ENCODE assay signal across 15 cellular contexts in the genomic region with DNA sequence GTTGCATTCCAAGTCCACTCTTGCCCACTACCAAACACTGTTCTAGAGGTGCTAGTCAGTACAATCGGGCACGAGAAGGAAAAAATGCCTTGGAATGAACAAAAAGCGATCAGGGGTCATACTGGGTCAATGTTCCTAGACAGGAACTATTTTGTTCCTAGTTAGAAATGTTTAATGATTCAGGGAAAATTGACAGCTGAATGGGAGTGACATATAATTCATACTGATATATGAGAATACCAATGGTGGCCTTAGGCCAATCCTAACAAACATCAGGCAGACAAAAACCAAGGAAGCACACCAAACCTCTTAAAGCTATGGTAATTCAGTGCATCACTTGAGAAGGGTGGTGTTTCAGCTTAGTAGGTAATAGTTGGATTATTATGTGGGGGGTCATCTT. TPM values are rescaled to one million over a fixed set of nuclear protein-coding genes. Genes with fewer than 3 reads are reported as not detected.
DNase-seq lines count a peak whose midpoint lies in the region; ATAC-seq, FAIRE-seq and TF ChIP-seq lines count a peak whose summit lies in the region.
"Had no signal": no experiment of that assay in that cellular context is flagged by ENCODE, and none has a peak within 500 bp of the region (broad histone marks: within the 10 kb centered on the region; RNA-seq: fewer than 3 reads in every experiment).

No MANE protein-coding gene starts in this region.

- POLR2A ChIA-PET in SK-N-SH (lab: Yijun Ruan, JAX) (no interaction called here), K562 (lab: Yijun Ruan, JAX) (interaction anchor here (0.6 to 1.7 kb wide), 11 partner anchors 10 to 461 kb away, joined by 3 to 10 read pairs (median 3); no protein-coding TSS in a partner anchor)
- POLR2A ChIA-PET in CD4-positive, alpha-beta memory T cell (lab: Charles Lee; ENCODE audit: partially characterized antibody) = interaction anchor here (0.6 kb wide), 1 partner anchor 103 kb away, joined by 3 read pairs; no protein-coding TSS in a partner anchor

- H3K9me2 ChIP-seq in SK-N-SH = no peaks in the 10 kb centered on the region

- no peak overlapping the region for H3K27ac ChIP-seq in SK-N-SH (ENCODE audit: low read depth in 2 of 2, low read length in 1 of 2)
- H3K27ac ChIP-seq in K562 (ENCODE audit: extremely low read depth, low read depth, low read length) = peak overlapping the region; percentile 37; the same call in 1 of the 3 replicates
- H3K27ac ChIP-seq in CD4-positive, alpha-beta memory T cell (ENCODE audit: low read depth, low read length) = no peak overlapping the region
- H3K27ac ChIP-seq in stomach = no peak overlapping the region

- no peak overlapping the region for H3K4me3 ChIP-seq in SK-N-SH (ENCODE audit: low read depth in 2 of 2, low read length in 1 of 2)
- H3K4me3 ChIP-seq in K562 = no peak overlapping the region
- H3K4me3 ChIP-seq in CD4-positive, alpha-beta memory T cell (ENCODE audit: low read length in 2 of 2) = no peak overlapping the region
- no peak overlapping the region for H3K4me3 ChIP-seq in stomach

- TF ChIP-seq RAD21 in SK-N-SH (IDR thresholded peaks at IDR 0.05; ENCODE audit: low read length) (no peak), K562 (CRISPR knock-in tag; conservative IDR thresholded peaks at IDR 0.05 in 1 of 2, IDR thresholded peaks at IDR 0.05 in 1 of 2) (no peak)

- H3K27me3 Mint-ChIP-seq in Calu3 (ENCODE audit: unreplicated experiment) (no peaks in the 10 kb centered on the region), glutamatergic neuron (ENCODE audit: unreplicated experiment) (peaks cover 2% of the 10 kb centered on the region)
- H3K27me3 Mint-ChIP-seq in CD4-positive, alpha-beta memory T cell = no peaks in the 10 kb centered on the region
- H3K27me3 Mint-ChIP-seq: CD8-positive, alpha-beta memory T cell had no signal

- in situ Hi-C loops in K562 (cut with MboI) = no loop called here

- H3K36me3 ChIP-seq in SK-N-SH (replicated peaks in 1 of 2; ENCODE audit: control insufficient read depth in 1 of 2, insufficient read depth in 2 of 2, low read length in 1 of 2) = peaks cover 34 to 39% of the 10 kb centered on the region in 2 experiments
- peaks cover 36% of the 10 kb centered on the region; the same call in 2 of the 3 replicates for H3K36me3 ChIP-seq in K562 (ENCODE audit: control insufficient read depth, insufficient read depth, low read length)
- H3K36me3 ChIP-seq in CD4-positive, alpha-beta memory T cell (ENCODE audit: insufficient read depth, low read length) = peaks cover 7% of the 10 kb centered on the region
- H3K36me3 ChIP-seq in stomach = peaks cover 23 to 44% (median 39%) of the 10 kb centered on the region in 4 donors

- peaks cover 31% of the 10 kb centered on the region for H3F3A ChIP-seq in SK-N-SH (replicated peaks; ENCODE audit: insufficient read depth)

- TF ChIP-seq POLR2A in K562 (conservative IDR thresholded peaks at IDR 0.05) (no peak), H54 (IDR thresholded peaks at IDR 0.05; ENCODE audit: low read depth, low read length) (no peak), stomach (IDR thresholded peaks at IDR 0.05) (no peak)

- DNase-seq in SK-N-SH = no peak
- DNase-seq in Calu3 = no peak
- no peak for DNase-seq in K562 (ENCODE audit: extremely low read depth in 1 of 4, low spot score in 3 of 4)
- no peak for DNase-seq in glutamatergic neuron
- DNase-seq in H54 (ENCODE audit: insufficient read length, low spot score) = no peak
- no peak for DNase-seq in CD4-positive, alpha-beta memory T cell
- DNase-seq in stomach = no peak
- DNase-seq: BE2C; CD8-positive, alpha-beta memory T cell; DMS 273 treated with DMSO at 0.1 percent for 48 hours; H9; IMR-90 had no signal

- BruUV-seq in Calu3 (replicated peaks; lab: Mats Ljungman, UMichigan) = no TSS peak
- BruUV-seq in K562 (replicated peaks; lab: Mats Ljungman, UMichigan) = no TSS peak

- H3K4me3 Mint-ChIP-seq in Calu3 (ENCODE audit: low read depth, unreplicated experiment) = no peak overlapping the region
- H3K4me3 Mint-ChIP-seq in glutamatergic neuron (ENCODE audit: unreplicated experiment) = no peak overlapping the region
- no peak overlapping the region for H3K4me3 Mint-ChIP-seq in CD4-positive, alpha-beta memory T cell
- H3K4me3 Mint-ChIP-seq: CD14-positive monocyte; CD8-positive, alpha-beta memory T cell; H9 had no signal

- H3K9me3 Mint-ChIP-seq in Calu3 (ENCODE audit: low read depth, unreplicated experiment) (no peaks in the 10 kb centered on the region), glutamatergic neuron (ENCODE audit: unreplicated experiment) (peaks cover 12% of the 10 kb centered on the region)
- no peaks in the 10 kb centered on the region for H3K9me3 Mint-ChIP-seq in CD4-positive, alpha-beta memory T cell
- H3K9me3 Mint-ChIP-seq: CD8-positive, alpha-beta memory T cell; H9 had no signal

- H3K27me3 ChIP-seq in SK-N-SH (ENCODE audit: insufficient read depth) (no peaks in the 10 kb centered on the region), K562 (ENCODE audit: control insufficient read depth in 2 of 2, insufficient read depth in 2 of 2, low read length in 2 of 2) (no peaks in the 10 kb centered on the region), stomach (no peaks in the 10 kb centered on the region)
- H3K27me3 ChIP-seq in CD4-positive, alpha-beta memory T cell (ENCODE audit: insufficient read depth, low read length) = no peaks in the 10 kb centered on the region
- H3K27me3 ChIP-seq: BE2C had no signal

- H3K9ac ChIP-seq in SK-N-SH (no peak overlapping the region), K562 (ENCODE audit: insufficient read depth in 1 of 2, low read depth in 2 of 2, low read length in 2 of 2) (no peak overlapping the region)

- H3K4me1 Mint-ChIP-seq in Calu3 (ENCODE audit: low read depth, unreplicated experiment) (no peaks in the 10 kb centered on the region), glutamatergic neuron (ENCODE audit: low read depth, unreplicated experiment) (peaks cover 17% of the 10 kb centered on the region)
- H3K4me1 Mint-ChIP-seq in CD4-positive, alpha-beta memory T cell = peaks cover 26 to 44% (median 39%) of the 10 kb centered on the region in 4 donors
- H3K4me1 Mint-ChIP-seq: H9 had no signal

- H3K4me1 ChIP-seq in SK-N-SH (ENCODE audit: control insufficient read depth in 1 of 2, insufficient read depth in 2 of 2, low read depth in 1 of 2, low read length in 1 of 2) (no peaks in the 10 kb centered on the region; a peak in 1 of 4 replicates), K562 (replicated peaks in 1 of 2; ENCODE audit: control insufficient read depth in 2 of 2, insufficient read depth in 2 of 2, low read length in 2 of 2) (peaks cover 8 to 21% of the 10 kb centered on the region in 2 experiments; a peak in 4 of 5 replicates), stomach (peaks cover 0 to 15% (median 5%) of the 10 kb centered on the region in 4 donors)
- H3K4me1 ChIP-seq in CD4-positive, alpha-beta memory T cell (ENCODE audit: insufficient read depth, low read length) = peaks cover 24% of the 10 kb centered on the region

- H2AFZ ChIP-seq in SK-N-SH (ENCODE audit: low read depth) = no peak overlapping the region
- H2AFZ ChIP-seq in K562 (ENCODE audit: low read depth, low read length) = no peak overlapping the region

- no peaks in the 10 kb centered on the region for H3K9me1 ChIP-seq in K562 (ENCODE audit: control insufficient read depth, insufficient read depth, low read length)

- H3K79me2 ChIP-seq in SK-N-SH (ENCODE audit: insufficient read depth) = no peaks in the 10 kb centered on the region
- no peaks in the 10 kb centered on the region for H3K79me2 ChIP-seq in K562 (ENCODE audit: control insufficient read depth, insufficient read depth, low read length)

- CTCF ChIA-PET in SK-N-SH (lab: Yijun Ruan, JAX) = interaction anchor here (1.3 to 1.5 kb wide), 3 partner anchors 10 to 250 kb away, joined by 3 read pairs; no protein-coding TSS in a partner anchor
- CTCF ChIA-PET in Calu3 (lab: Charles Lee) = no interaction called here
- CTCF ChIA-PET in K562 (lab: Yijun Ruan, JAX; ENCODE audit: low intra/inter-chr PET ratio) = interaction anchor here (0.7 kb wide), 1 partner anchor 217 kb away, joined by 3 read pairs; no protein-coding TSS in a partner anchor
- CTCF ChIA-PET in CD4-positive, alpha-beta memory T cell (lab: Charles Lee; ENCODE audit: partially characterized antibody) = interaction anchor here (0.6 to 3.9 kb wide), 3 partner anchors 63 to 253 kb away, joined by 3 to 25 read pairs (median 3); no protein-coding TSS in a partner anchor

- H3K36me3 Mint-ChIP-seq in Calu3 (ENCODE audit: insufficient read depth, unreplicated experiment) = peaks cover 92% of the 10 kb centered on the region
- peaks cover 9% of the 10 kb centered on the region for H3K36me3 Mint-ChIP-seq in glutamatergic neuron (ENCODE audit: unreplicated experiment)
- H3K36me3 Mint-ChIP-seq in CD4-positive, alpha-beta memory T cell = peaks cover 4 to 19% of the 10 kb centered on the region in 2 donors

- ATAC-seq in SK-N-SH treated with all-trans-retinoic acid at 6 μM for 48 hours = no peak
- no peak for ATAC-seq in K562

- 96% methylated on average over 3 of the region's 3 CpGs for WGBS in SK-N-SH (ENCODE audit: low lambda C conversion rate)
- 78% methylated on average over 3 of the region's 3 CpGs for WGBS in K562 (ENCODE audit: insufficient coverage, low coverage, missing lambda C conversion rate)
- 67 to 78% (median 73%) methylated on average over 3 of the region's 3 CpGs for WGBS in stomach, 5 donors

- H3K27ac Mint-ChIP-seq in Calu3 (ENCODE audit: unreplicated experiment) = peak overlapping the region; percentile 50
- peak overlapping the region; percentile 43 for H3K27ac Mint-ChIP-seq in glutamatergic neuron (ENCODE audit: unreplicated experiment)
- no peak overlapping the region for H3K27ac Mint-ChIP-seq in CD4-positive, alpha-beta memory T cell
- H3K27ac Mint-ChIP-seq: CD8-positive, alpha-beta memory T cell had no signal

- H3K4me2 ChIP-seq in SK-N-SH (no peak overlapping the region), K562 (ENCODE audit: insufficient read depth, low read length) (no peak overlapping the region)

- FAIRE-seq in K562 (lab: Jason Lieb, UNC) = no peak
- no peak for FAIRE-seq in H54 (lab: Jason Lieb, UNC)
- FAIRE-seq: A204.1 had no signal

- TF ChIP-seq CTCF in SK-N-SH (IDR thresholded peaks at IDR 0.05) (no peak), Calu3 (IDR thresholded peaks at IDR 0.05; ENCODE audit: unreplicated experiment) (no peak), K562 (IDR thresholded peaks at IDR 0.05 in 2 of 3, conservative IDR thresholded peaks at IDR 0.05 in 1 of 3; ENCODE audit: insufficient read depth in 2 of 3, low read depth in 1 of 3, low read length in 3 of 3) (no peak), glutamatergic neuron (IDR thresholded peaks at IDR 0.05; ENCODE audit: partially characterized antibody, unreplicated experiment) (no peak), stomach (IDR thresholded peaks at IDR 0.05) (no peak)

- intact Hi-C loops in Calu3 (cut with micrococcal nuclease; ENCODE audit: unreplicated experiment) (no loop called here), K562 (cut with micrococcal nuclease) (loop anchor here (10.0 kb wide), 1 partner anchor 248 kb away; no protein-coding TSS in a partner anchor), stomach (cut with DNase I; ENCODE audit: low total_unique reads) (no loop called here)
- intact Hi-C loops in CD4-positive, alpha-beta memory T cell (cut with micrococcal nuclease) = loop anchor here (10.0 kb wide), 1 partner anchor 532 kb away; no protein-coding TSS in a partner anchor

- no peaks in the 10 kb centered on the region for H3K9me3 ChIP-seq in SK-N-SH
- H3K9me3 ChIP-seq in K562 (replicated peaks; ENCODE audit: control insufficient read depth, insufficient read depth, low read depth, low read length) = no peaks in the 10 kb centered on the region
- H3K9me3 ChIP-seq in CD4-positive, alpha-beta memory T cell (ENCODE audit: control insufficient read depth in 1 of 2, low read length in 2 of 2) = no peaks in the 10 kb centered on the region
- H3K9me3 ChIP-seq in stomach = no peaks in the 10 kb centered on the region
- H3K9me3 ChIP-seq: BE2C had no signal

- H4K20me1 ChIP-seq in SK-N-SH (ENCODE audit: insufficient read depth) = no peaks in the 10 kb centered on the region
- peaks cover 11% of the 10 kb centered on the region; the same call in 1 of the 2 replicates for H4K20me1 ChIP-seq in K562 (replicated peaks; ENCODE audit: control insufficient read depth, insufficient read depth, low read length)

- TF ChIP-seq EP300 in SK-N-SH (IDR thresholded peaks at IDR 0.05; ENCODE audit: borderline replicate concordance in 1 of 2, low read depth in 1 of 2, low read length in 1 of 2) (no peak), K562 (IDR thresholded peaks at IDR 0.05; ENCODE audit: low read length) (no peak), stomach (IDR thresholded peaks at IDR 0.05) (no peak)

RNA-seq across cellular contexts. Expression of a gene that starts 51.1 kb away (rescaled TPM):
- 58.9 and 72.0 TPM in 2 replicates for polyA plus RNA-seq in SK-N-SH (2012; rRNA removed)
- polyA plus RNA-seq in SK-N-SH (2012; cell fraction: cytosol; rRNA removed) = 50.4 and 54.0 TPM in 2 replicates
- polyA plus RNA-seq in SK-N-SH (2012; cell fraction: nucleus; rRNA removed) = 128 and 180 TPM in 2 replicates
- total RNA-seq in Calu3 (2022) = 111 and 136 TPM in 2 replicates
- total RNA-seq in K562 (2011; cell fraction: chromatin; rRNA removed; ENCODE audit: low replicate concordance) = 295 and 475 TPM in 2 replicates
- 136 and 138 TPM in 2 replicates for total RNA-seq in K562 (2011; cell fraction: nucleolus; rRNA removed)
- 230 and 322 TPM in 2 replicates for total RNA-seq in K562 (2011; cell fraction: nucleoplasm; rRNA removed)
- total RNA-seq in K562 (2014; rRNA removed) = 118 and 119 TPM in 2 replicates
- 109 and 121 TPM in 2 replicates for total RNA-seq in K562 (2014; rRNA removed; fragmentation: Illumina TruSeq; extraction: Trizol)
- 107 and 114 TPM in 2 replicates for total RNA-seq in K562 (2015; rRNA removed; fragmentation: Illumina TruSeq; extraction: Trizol)
- 99.1 and 107 TPM in 2 replicates for total RNA-seq in K562 (2021)
- 134 and 158 TPM in 2 replicates for polyA plus RNA-seq in K562 (2011; rRNA removed)
- polyA plus RNA-seq in K562 (2011; cell fraction: cytosol; rRNA removed) = 72.8 and 77.2 TPM in 2 replicates
- polyA plus RNA-seq in K562 (2011; cell fraction: nucleus; rRNA removed) = 117 and 126 TPM in 2 replicates
- 72.3 and 75.8 TPM in 2 replicates for polyA plus RNA-seq in K562 (2012)
- polyA plus RNA-seq in K562 (2014; fragmentation: Illumina TruSeq; extraction: Trizol) = 105 and 106 TPM in 2 replicates
- 10 to 100 TPM; 46.7 to 63.4 TPM for polyA plus RNA-seq in K562 (2014; fragmentation: Nextera tagmentation; extraction: Ambion mirVana)
- polyA plus RNA-seq in K562 (2014; rRNA removed) = 133 and 138 TPM in 2 replicates
- polyA minus RNA-seq in K562 (2011; rRNA and poly(A)+ RNA removed) = 165 and 173 TPM in 2 replicates
- 57.4 and 61.7 TPM in 2 replicates for polyA minus RNA-seq in K562 (2011; cell fraction: cytosol; rRNA and poly(A)+ RNA removed)
- polyA minus RNA-seq in K562 (2011; cell fraction: nucleus; rRNA and poly(A)+ RNA removed) = 25.3 and 47.7 TPM in 2 replicates
- 93.7 TPM for total RNA-seq in glutamatergic neuron (ENCODE audit: unreplicated experiment)
- 10 to 100 TPM; 69.9 to 70.1 TPM for total RNA-seq in CD4-positive, alpha-beta memory T cell
- polyA plus RNA-seq in CD4-positive, alpha-beta memory T cell = 10 to 100 TPM; 28.8 to 30.8 TPM
- 10 to 100 TPM; 40.6 to 88.7 (median 53.9) TPM for total RNA-seq in stomach
- 10 to 100 TPM; 13.0 to 45.1 (median 17.6) TPM for polyA plus RNA-seq in stomach

Comparison
In these comparisons a context has a peak if more than half of its experiments do, and no peak if none do; other contexts are left out.
1. H3K27ac Mint-ChIP-seq: peak in Calu3 (single experiment) and glutamatergic neuron (single experiment); none in CD4-positive, alpha-beta memory T cell (0 of 7).
2. intact Hi-C loops: an anchor here in K562 (10.0 kb wide) and CD4-positive, alpha-beta memory T cell (10.0 kb wide); none called in Calu3 and stomach.